ENCODE assay signal across 18 cellular contexts in the genomic region with DNA sequence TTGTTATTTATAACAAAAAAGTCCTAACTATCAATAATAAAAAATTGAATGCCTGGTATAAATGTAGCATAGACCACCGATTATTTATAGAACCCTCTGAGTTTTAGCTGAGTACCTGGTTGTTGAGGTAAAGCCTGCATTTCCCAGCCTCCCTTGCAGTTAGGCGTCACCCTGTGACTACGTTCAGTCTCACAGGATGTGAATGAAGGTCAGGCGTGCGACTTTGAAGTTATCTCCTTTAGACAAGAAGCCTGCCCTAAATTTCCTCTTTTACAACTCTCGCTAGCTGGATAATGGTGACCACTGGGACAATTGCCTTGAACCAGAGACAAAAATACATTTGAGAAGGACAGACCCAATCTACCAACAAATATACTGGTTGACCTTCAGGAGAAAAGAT.
DNase-seq lines count a peak whose midpoint lies in the region; ATAC-seq and TF ChIP-seq lines count a peak whose summit lies in the region.
"Had no signal": no experiment of that assay in that cellular context is flagged by ENCODE, and none has a peak within 500 bp of the region (broad histone marks: within the 10 kb centered on the region; RNA-seq: fewer than 3 reads in every experiment).

No MANE protein-coding gene starts in this region.

- H2AFZ ChIP-seq in DND-41 (ENCODE audit: low read depth, low read length), result peak overlapping the region; percentile 36; the same call in 1 of the 2 replicates
- H2AFZ ChIP-seq in OCI-LY3 (ENCODE audit: low read depth, low read length), result no peak overlapping the region

- no peaks in the 10 kb centered on the region for H3K27me3 ChIP-seq in CD4-positive, CD25-positive, alpha-beta regulatory T cell (ENCODE audit: control insufficient read depth, insufficient read depth, low read length)
- no peaks in the 10 kb centered on the region for H3K27me3 ChIP-seq in DND-41 (ENCODE audit: insufficient read depth, low read length, poor library complexity)
- no peaks in the 10 kb centered on the region for H3K27me3 ChIP-seq in OCI-LY3 (ENCODE audit: low read depth, low read length)
- H3K27me3 ChIP-seq: upper lobe of right lung had no signal

- H3K79me2 ChIP-seq in DND-41 (ENCODE audit: insufficient read depth, low read length), result peaks cover 67% of the 10 kb centered on the region
- peaks cover 100% of the 10 kb centered on the region for H3K79me2 ChIP-seq in OCI-LY3 (ENCODE audit: low read length)

- no peaks in the 10 kb centered on the region for H4K20me1 ChIP-seq in DND-41 (ENCODE audit: insufficient read depth, low read length)
- peaks cover 86% of the 10 kb centered on the region for H4K20me1 ChIP-seq in OCI-LY3 (ENCODE audit: insufficient read depth, low read length)

- H3K9ac ChIP-seq in DND-41 (ENCODE audit: low read depth, low read length) (peak overlapping the region; percentile 67), OCI-LY3 (ENCODE audit: low read length) (peak overlapping the region; percentile 11; the same call in 1 of the 2 replicates)

- H3K4me3 ChIP-seq in CD4-positive, CD25-positive, alpha-beta regulatory T cell (ENCODE audit: low read depth, low read length), result no peak overlapping the region
- peak overlapping the region in 1 of 2 experiments; percentile 48; a peak in 2 of 4 replicates for H3K4me3 ChIP-seq in DND-41 (ENCODE audit: low read depth in 1 of 2, low read length in 2 of 2)
- H3K4me3 ChIP-seq in OCI-LY3 (ENCODE audit: low read length), result peak overlapping the region; percentile 12; the same call in 1 of the 2 replicates
- no peak overlapping the region for H3K4me3 ChIP-seq in coronary artery
- H3K4me3 ChIP-seq: lower lobe of right lung, upper lobe of right lung had no signal

- H3K4me1 Mint-ChIP-seq in CD4-positive, CD25-positive, alpha-beta regulatory T cell, result peaks cover 0 to 17% (median 15%) of the 10 kb centered on the region in 4 donors
- H3K4me1 Mint-ChIP-seq in activated T-helper 17 cell treated with anti-CD3 and anti-CD28 coated beads, Interleukin-2, amount 50 U/mL, for 72 hours, result no peaks in the 10 kb centered on the region

- H3K27ac Mint-ChIP-seq in CD4-positive, CD25-positive, alpha-beta regulatory T cell, result no peak overlapping the region
- H3K27ac Mint-ChIP-seq in activated T-helper 17 cell treated with anti-CD3 and anti-CD28 coated beads, Interleukin-2, amount 50 U/mL, for 72 hours, result peak overlapping the region; percentile 78
- H3K27ac Mint-ChIP-seq: stimulated activated naive B cell treated with anti-CD40 and anti-IgM and Interleukin-4, amounts not matched to agents 10 μg/mL and 1 μg/mL and 100 μg/mL, for 72 hours had no signal

- ATAC-seq in CD4-positive, CD25-positive, alpha-beta regulatory T cell (ENCODE audit: low read depth in 2 of 2), result peak; percentile 66 to 84
- peak; percentile 23 for ATAC-seq in DND-41 (ENCODE audit: insufficient read depth, low read depth)
- peak; percentile 72 for ATAC-seq in activated T-helper 17 cell treated with anti-CD3 and anti-CD28 coated beads, Interleukin-2, amount 50 U/mL, for 72 hours (replicated peaks)
- ATAC-seq: esophagus mucosa; stimulated activated naive B cell treated with anti-CD40 and anti-IgM and Interleukin-4, amounts not matched to agents 10 μg/mL and 1 μg/mL and 100 μg/mL, for 72 hours had no signal

- H3K4me3 Mint-ChIP-seq in CD4-positive, CD25-positive, alpha-beta regulatory T cell, result no peak overlapping the region
- peak overlapping the region; percentile 50 for H3K4me3 Mint-ChIP-seq in activated T-helper 17 cell treated with anti-CD3 and anti-CD28 coated beads, Interleukin-2, amount 50 U/mL, for 72 hours
- H3K4me3 Mint-ChIP-seq: stimulated activated naive B cell treated with anti-CD40 and anti-IgM and Interleukin-4, amounts not matched to agents 10 μg/mL and 1 μg/mL and 100 μg/mL, for 72 hours had no signal

- peak in 2 of 3 donors; percentile 15 to 82 for DNase-seq in CD4-positive, CD25-positive, alpha-beta regulatory T cell
- peak; percentile 76 for DNase-seq in DND-41
- DNase-seq in NCI-H2196 (lab: John Stamatoyannopoulos, UW; ENCODE audit: unreplicated experiment), result no peak
- DNase-seq in foreskin melanocyte, result no peak
- DNase-seq in coronary artery (ENCODE audit: low spot score), result no peak
- DNase-seq in NCI-H524 treated with DMSO at 0.1 percent for 48 hours (lab: John Stamatoyannopoulos, UW), result no peak
- DNase-seq: activated gamma-delta T cell treated with Interleukin-2 at 50 U/mL for 16 hours; glutamatergic neuron; Karpas-422; lower lobe of right lung; posterior cingulate gyrus; SHP77 treated with DMSO at 0.1 percent for 48 hours; stimulated activated naive B cell treated with anti-CD40 and anti-IgM and Interleukin-4, amounts not matched to agents 10 μg/mL and 1 μg/mL and 100 μg/mL, for 72 hours; upper lobe of right lung had no signal

- no peaks in the 10 kb centered on the region for H3K36me3 ChIP-seq in CD4-positive, CD25-positive, alpha-beta regulatory T cell (ENCODE audit: control insufficient read depth, insufficient read depth, low read length)
- H3K36me3 ChIP-seq in DND-41 (ENCODE audit: insufficient read depth, low read length) (peaks cover 10% of the 10 kb centered on the region), OCI-LY3 (replicated peaks; ENCODE audit: low read depth, low read length) (peaks cover 57% of the 10 kb centered on the region)
- H3K36me3 ChIP-seq: lower lobe of right lung, upper lobe of right lung had no signal

- no peaks in the 10 kb centered on the region for H3K4me1 ChIP-seq in CD4-positive, CD25-positive, alpha-beta regulatory T cell (ENCODE audit: control insufficient read depth, insufficient read depth, low read length, poor library complexity, severe bottlenecking)
- H3K4me1 ChIP-seq in DND-41 (ENCODE audit: insufficient read depth, low read length) (peaks cover 99% of the 10 kb centered on the region), OCI-LY3 (ENCODE audit: low read length) (peaks cover 96% of the 10 kb centered on the region)
- H3K4me1 ChIP-seq: upper lobe of right lung had no signal

- peaks cover 7% of the 10 kb centered on the region for H3K27me3 Mint-ChIP-seq in CD4-positive, CD25-positive, alpha-beta regulatory T cell
- H3K27me3 Mint-ChIP-seq in activated T-helper 17 cell treated with anti-CD3 and anti-CD28 coated beads, Interleukin-2, amount 50 U/mL, for 72 hours, result peaks cover 4% of the 10 kb centered on the region
- H3K27me3 Mint-ChIP-seq: stimulated activated naive B cell treated with anti-CD40 and anti-IgM and Interleukin-4, amounts not matched to agents 10 μg/mL and 1 μg/mL and 100 μg/mL, for 72 hours had no signal

- TF ChIP-seq CTCF in DND-41 (IDR thresholded peaks at IDR 0.05; ENCODE audit: borderline replicate concordance, extremely low read depth, low read length, poor library complexity, severe bottlenecking) (no peak), OCI-LY3 (IDR thresholded peaks at IDR 0.05; ENCODE audit: low read depth, low read length) (no peak), coronary artery (IDR thresholded peaks at IDR 0.05) (no peak)

- H3K9me3 ChIP-seq in CD4-positive, CD25-positive, alpha-beta regulatory T cell (ENCODE audit: control insufficient read depth in 2 of 2, low read length in 2 of 2), result no peaks in the 10 kb centered on the region
- no peaks in the 10 kb centered on the region for H3K9me3 ChIP-seq in DND-41 (ENCODE audit: insufficient read depth, low read length, severe bottlenecking)
- H3K9me3 ChIP-seq in OCI-LY3 (ENCODE audit: insufficient read depth, low read length), result no peaks in the 10 kb centered on the region
- H3K9me3 ChIP-seq: lower lobe of right lung, upper lobe of right lung had no signal

- peak overlapping the region; percentile 59 for H3K4me2 ChIP-seq in DND-41 (ENCODE audit: insufficient read depth, low read length)
- H3K4me2 ChIP-seq in OCI-LY3 (ENCODE audit: low read length), result peak overlapping the region; percentile 44

- no peaks in the 10 kb centered on the region for H3K9me3 Mint-ChIP-seq in CD4-positive, CD25-positive, alpha-beta regulatory T cell
- no peaks in the 10 kb centered on the region for H3K9me3 Mint-ChIP-seq in activated T-helper 17 cell treated with anti-CD3 and anti-CD28 coated beads, Interleukin-2, amount 50 U/mL, for 72 hours

- H3K27ac ChIP-seq in CD4-positive, CD25-positive, alpha-beta regulatory T cell (ENCODE audit: insufficient read depth, low read length, poor library complexity, severe bottlenecking), result no peak overlapping the region
- peak overlapping the region; percentile 99 for H3K27ac ChIP-seq in DND-41 (ENCODE audit: low read length)
- H3K27ac ChIP-seq in OCI-LY3 (ENCODE audit: low read length), result peak overlapping the region; percentile 75
- H3K27ac ChIP-seq in coronary artery, result no peak overlapping the region
- H3K27ac ChIP-seq: HL-60, lower lobe of right lung, upper lobe of right lung had no signal

- no peaks in the 10 kb centered on the region for H3K36me3 Mint-ChIP-seq in CD4-positive, CD25-positive, alpha-beta regulatory T cell
- no peaks in the 10 kb centered on the region for H3K36me3 Mint-ChIP-seq in activated T-helper 17 cell treated with anti-CD3 and anti-CD28 coated beads, Interleukin-2, amount 50 U/mL, for 72 hours (ENCODE audit: low read depth)

Comparison
In these comparisons a context has a peak if more than half of its experiments do, and no peak if none do; other contexts are left out.
1. ATAC-seq: peak in every context shown above with its lines; median percentile 75 in CD4-positive, CD25-positive, alpha-beta regulatory T cell; 72 in activated T-helper 17 cell treated with anti-CD3 and anti-CD28 coated beads, Interleukin-2, amount 50 U/mL, for 72 hours; 23 in DND-41.
2. DNase-seq: peak in CD4-positive, CD25-positive, alpha-beta regulatory T cell (2 of 3) and DND-41 (single experiment); none in NCI-H2196 (single experiment), foreskin melanocyte (single experiment), coronary artery (single experiment) and NCI-H524 treated with DMSO at 0.1 percent for 48 hours (single experiment).
3. H3K27ac ChIP-seq: peak in DND-41 (single experiment) and OCI-LY3 (single experiment); none in CD4-positive, CD25-positive, alpha-beta regulatory T cell (single experiment) and coronary artery (0 of 2).